Comparison of ENCODE assay signal across 26 cellular contexts in genomic region chr3:177278016-177278415, GRCh38.
DNase-seq lines count a peak whose midpoint lies in the region; ATAC-seq and TF ChIP-seq lines count a peak whose summit lies in the region.
"Had no signal": no experiment of that assay in that cellular context is flagged by ENCODE, and none has a peak within 500 bp of the region (broad histone marks: within the 10 kb centered on the region; RNA-seq: fewer than 3 reads in every experiment).

No MANE protein-coding gene starts in this region.

- no peaks in the 10 kb centered on the region for H3K27me3 Mint-ChIP-seq in activated T-cell treated with anti-CD3 and anti-CD28 coated beads, Interleukin-2, amount 50 U/mL, for 24 hours
- no peaks in the 10 kb centered on the region for H3K27me3 Mint-ChIP-seq in activated T-cell treated with anti-CD3 and anti-CD28 coated beads, Interleukin-2, amount 50 U/mL, for 72 hours (ENCODE audit: low read depth)
- no peaks in the 10 kb centered on the region for H3K27me3 Mint-ChIP-seq in activated B cell treated with CpG ODN at 0.5 μM for 24 hours
- no peaks in the 10 kb centered on the region for H3K27me3 Mint-ChIP-seq in stimulated activated memory B cell treated with anti-CD40 and anti-IgM and Interleukin-4, amounts not matched to agents 10 μg/mL and 1 μg/mL and 100 μg/mL, for 72 hours
- no peaks in the 10 kb centered on the region for H3K27me3 Mint-ChIP-seq in activated CD4-positive, alpha-beta T cell treated with anti-CD3 and anti-CD28 coated beads, Interleukin-2, amount 10 ng/mL, durations not matched to agents 7 days and 5 days

- H4K20me1 ChIP-seq in OCI-LY1 (ENCODE audit: insufficient read depth, low read length) = no peaks in the 10 kb centered on the region

- H3K9ac ChIP-seq in OCI-LY1 (ENCODE audit: low read length) = no peak overlapping the region

- H3K9me3 ChIP-seq in OCI-LY1 (ENCODE audit: low read length) = no peaks in the 10 kb centered on the region
- H3K9me3 ChIP-seq: BE2C, Peyer's patch had no signal

- DNase-seq in activated T-cell treated with anti-CD3 and anti-CD28 coated beads, Interleukin-2, amount 50 U/mL, for 24 hours = peak; percentile 0
- no peak for DNase-seq in activated T-cell treated with anti-CD3 and anti-CD28 coated beads, Interleukin-2, amount 50 U/mL, for 72 hours
- no peak for DNase-seq in activated B cell treated with CpG ODN at 0.5 μM for 24 hours
- no peak for DNase-seq in activated CD4-positive, alpha-beta T cell treated with anti-CD3 and anti-CD28 coated beads, Interleukin-2, amount 10 ng/mL, durations not matched to agents 7 days and 5 days
- no peak for DNase-seq in stimulated activated CD4-positive, alpha-beta T cell treated with anti-CD3 and anti-CD28 coated beads, Interleukin-4, amount 100 ng/mL, for 4 hours
- DNase-seq: 8988T; ACHN; BE2C; Calu3; DMS153; HCEC 1CT; IMR-90; Karpas-422; NCI-H1105; NCI-H146; NCI-H1930; NCI-H446; NCI-H524 treated with DMSO at 0.1 percent for 48 hours; NCI-H774; NK-92 treated with Interleukin-12 subunit alpha and Interleukin-12 subunit beta, amount 100 ng/mL, for 24 hours; Peyer's patch; SHP77 treated with DMSO at 0.1 percent for 48 hours had no signal

- H3K27ac Mint-ChIP-seq in activated T-cell treated with anti-CD3 and anti-CD28 coated beads, Interleukin-2, amount 50 U/mL, for 24 hours = no peak overlapping the region
- no peak overlapping the region for H3K27ac Mint-ChIP-seq in activated T-cell treated with anti-CD3 and anti-CD28 coated beads, Interleukin-2, amount 50 U/mL, for 72 hours
- H3K27ac Mint-ChIP-seq in activated B cell treated with CpG ODN at 0.5 μM for 24 hours = peak overlapping the region; percentile 30
- peak overlapping the region; percentile 6 for H3K27ac Mint-ChIP-seq in stimulated activated memory B cell treated with anti-CD40 and anti-IgM and Interleukin-4, amounts not matched to agents 10 μg/mL and 1 μg/mL and 100 μg/mL, for 72 hours
- no peak overlapping the region for H3K27ac Mint-ChIP-seq in activated CD4-positive, alpha-beta T cell treated with anti-CD3 and anti-CD28 coated beads, Interleukin-2, amount 10 ng/mL, durations not matched to agents 7 days and 5 days

- peak overlapping the region; percentile 65; the same call in 1 of the 2 replicates for H3K4me2 ChIP-seq in OCI-LY1 (ENCODE audit: low read length)

- peak overlapping the region; percentile 5; the same call in 1 of the 2 replicates for H2AFZ ChIP-seq in OCI-LY1 (ENCODE audit: low read length)

- no peaks in the 10 kb centered on the region for H3K79me2 ChIP-seq in OCI-LY1 (ENCODE audit: insufficient read depth, low read length)

- H3K4me3 ChIP-seq in OCI-LY1 (ENCODE audit: low read depth, low read length, poor library complexity, severe bottlenecking) = peak overlapping the region; percentile 34
- H3K4me3 ChIP-seq: Peyer's patch, SK-N-MC had no signal

- ATAC-seq in activated T-cell treated with anti-CD3 and anti-CD28 coated beads, Interleukin-2, amount 50 U/mL, for 72 hours (replicated peaks in 1 of 2) = no peak
- no peak for ATAC-seq in activated B cell treated with CpG ODN at 0.5 μM for 24 hours (ENCODE audit: low read depth)
- no peak for ATAC-seq in stimulated activated memory B cell treated with anti-CD40 and anti-IgM and Interleukin-4, amounts not matched to agents 10 μg/mL and 1 μg/mL and 100 μg/mL, for 72 hours
- ATAC-seq in activated CD4-positive, CD25-positive, alpha-beta regulatory T cell treated with anti-CD3 and anti-CD28 coated beads, Interleukin-2, amount 50 U/mL, for 24 hours = no peak

- no peaks in the 10 kb centered on the region for H3K9me2 ChIP-seq in OCI-LY1 (ENCODE audit: low read depth, low read length)

- peaks cover 52% of the 10 kb centered on the region for H3K4me1 ChIP-seq in OCI-LY1 (ENCODE audit: insufficient read depth, low read length, severe bottlenecking)
- H3K4me1 ChIP-seq: BE2C had no signal

- H3K4me1 Mint-ChIP-seq in activated T-cell treated with anti-CD3 and anti-CD28 coated beads, Interleukin-2, amount 50 U/mL, for 24 hours (ENCODE audit: low read depth) = peaks cover 19% of the 10 kb centered on the region
- H3K4me1 Mint-ChIP-seq in activated T-cell treated with anti-CD3 and anti-CD28 coated beads, Interleukin-2, amount 50 U/mL, for 72 hours (ENCODE audit: low read depth) = peaks cover 20% of the 10 kb centered on the region
- H3K4me1 Mint-ChIP-seq in activated B cell treated with CpG ODN at 0.5 μM for 24 hours = peaks cover 21% of the 10 kb centered on the region
- H3K4me1 Mint-ChIP-seq in stimulated activated memory B cell treated with anti-CD40 and anti-IgM and Interleukin-4, amounts not matched to agents 10 μg/mL and 1 μg/mL and 100 μg/mL, for 72 hours = peaks cover 36% of the 10 kb centered on the region
- H3K4me1 Mint-ChIP-seq in activated CD4-positive, alpha-beta T cell treated with anti-CD3 and anti-CD28 coated beads, Interleukin-2, amount 10 ng/mL, durations not matched to agents 7 days and 5 days = peaks cover 18% of the 10 kb centered on the region

- peaks cover 2% of the 10 kb centered on the region for H3K36me3 Mint-ChIP-seq in activated T-cell treated with anti-CD3 and anti-CD28 coated beads, Interleukin-2, amount 50 U/mL, for 24 hours (ENCODE audit: low read depth)
- H3K36me3 Mint-ChIP-seq in activated T-cell treated with anti-CD3 and anti-CD28 coated beads, Interleukin-2, amount 50 U/mL, for 72 hours (ENCODE audit: insufficient read depth in 2 of 2) = peaks cover 0 to 12% of the 10 kb centered on the region in 2 donors
- H3K36me3 Mint-ChIP-seq in activated B cell treated with CpG ODN at 0.5 μM for 24 hours (ENCODE audit: low read depth) = no peaks in the 10 kb centered on the region
- peaks cover 8% of the 10 kb centered on the region for H3K36me3 Mint-ChIP-seq in stimulated activated memory B cell treated with anti-CD40 and anti-IgM and Interleukin-4, amounts not matched to agents 10 μg/mL and 1 μg/mL and 100 μg/mL, for 72 hours
- peaks cover 11% of the 10 kb centered on the region for H3K36me3 Mint-ChIP-seq in activated CD4-positive, alpha-beta T cell treated with anti-CD3 and anti-CD28 coated beads, Interleukin-2, amount 10 ng/mL, durations not matched to agents 7 days and 5 days (ENCODE audit: low read depth)

- no peak overlapping the region for H3K4me3 Mint-ChIP-seq in activated T-cell treated with anti-CD3 and anti-CD28 coated beads, Interleukin-2, amount 50 U/mL, for 24 hours
- H3K4me3 Mint-ChIP-seq in activated T-cell treated with anti-CD3 and anti-CD28 coated beads, Interleukin-2, amount 50 U/mL, for 72 hours = no peak overlapping the region
- H3K4me3 Mint-ChIP-seq in activated B cell treated with CpG ODN at 0.5 μM for 24 hours = no peak overlapping the region
- H3K4me3 Mint-ChIP-seq in stimulated activated memory B cell treated with anti-CD40 and anti-IgM and Interleukin-4, amounts not matched to agents 10 μg/mL and 1 μg/mL and 100 μg/mL, for 72 hours = no peak overlapping the region
- H3K4me3 Mint-ChIP-seq in activated CD4-positive, alpha-beta T cell treated with anti-CD3 and anti-CD28 coated beads, Interleukin-2, amount 10 ng/mL, durations not matched to agents 7 days and 5 days = no peak overlapping the region

- POLR2A ChIA-PET in activated B cell treated with CpG ODN at 0.5 μM for 24 hours (lab: Charles Lee) = interaction anchor here (0.7 kb wide), 1 partner anchor 223 kb away, joined by 5 read pairs; no protein-coding TSS in a partner anchor
- POLR2A ChIA-PET in activated CD4-positive, alpha-beta T cell treated with anti-CD3 and anti-CD28 coated beads, Interleukin-2, amount 10 ng/mL, durations not matched to agents 7 days and 5 days (lab: Charles Lee) = no interaction called here

- H3K27ac ChIP-seq in OCI-LY1 (ENCODE audit: low read depth, low read length, poor library complexity, severe bottlenecking) = peak overlapping the region; percentile 63
- H3K27ac ChIP-seq: Peyer's patch, SK-N-MC had no signal

- H3F3A ChIP-seq in OCI-LY1 (ENCODE audit: insufficient read depth, low read length) = peaks cover 2% of the 10 kb centered on the region; the same call in 1 of the 2 replicates

- peaks cover 6% of the 10 kb centered on the region for H3K9me3 Mint-ChIP-seq in activated T-cell treated with anti-CD3 and anti-CD28 coated beads, Interleukin-2, amount 50 U/mL, for 24 hours
- H3K9me3 Mint-ChIP-seq in activated T-cell treated with anti-CD3 and anti-CD28 coated beads, Interleukin-2, amount 50 U/mL, for 72 hours = peaks cover 0 to 2% of the 10 kb centered on the region in 2 donors
- no peaks in the 10 kb centered on the region for H3K9me3 Mint-ChIP-seq in activated B cell treated with CpG ODN at 0.5 μM for 24 hours
- peaks cover 3% of the 10 kb centered on the region for H3K9me3 Mint-ChIP-seq in stimulated activated memory B cell treated with anti-CD40 and anti-IgM and Interleukin-4, amounts not matched to agents 10 μg/mL and 1 μg/mL and 100 μg/mL, for 72 hours
- peaks cover 19% of the 10 kb centered on the region for H3K9me3 Mint-ChIP-seq in activated CD4-positive, alpha-beta T cell treated with anti-CD3 and anti-CD28 coated beads, Interleukin-2, amount 10 ng/mL, durations not matched to agents 7 days and 5 days

- no peak for TF ChIP-seq CTCF in OCI-LY1 (IDR thresholded peaks at IDR 0.05; ENCODE audit: low read length)
- TF ChIP-seq CTCF in activated B cell treated with CpG ODN at 0.5 μM for 24 hours (IDR thresholded peaks at IDR 0.05) = no peak

- intact Hi-C loops in activated B cell treated with CpG ODN at 0.5 μM for 24 hours (cut with micrococcal nuclease) = no loop called here

- peaks cover 3% of the 10 kb centered on the region; the same call in 1 of the 2 replicates for H3K36me3 ChIP-seq in OCI-LY1 (ENCODE audit: insufficient read depth, low read length)
- H3K36me3 ChIP-seq: BE2C, Peyer's patch had no signal

- no peaks in the 10 kb centered on the region for H3K27me3 ChIP-seq in OCI-LY1 (ENCODE audit: insufficient read depth, low read length)
- H3K27me3 ChIP-seq: BE2C, Peyer's patch had no signal

- CTCF ChIA-PET in activated B cell treated with CpG ODN at 0.5 μM for 24 hours (lab: Charles Lee) = no interaction called here
- CTCF ChIA-PET in activated CD4-positive, alpha-beta T cell treated with anti-CD3 and anti-CD28 coated beads, Interleukin-2, amount 10 ng/mL, durations not matched to agents 7 days and 5 days (lab: Charles Lee) = interaction anchor here (0.6 to 1.0 kb wide), 2 partner anchors 49 to 79 kb away, joined by 3 to 4 read pairs; no protein-coding TSS in a partner anchor

Comparison
In these comparisons a context has a peak if more than half of its experiments do, and no peak if none do; other contexts are left out.
1. H3K27ac Mint-ChIP-seq: peak in activated B cell treated with CpG ODN at 0.5 μM for 24 hours (single experiment) and stimulated activated memory B cell treated with anti-CD40 and anti-IgM and Interleukin-4, amounts not matched to agents 10 μg/mL and 1 μg/mL and 100 μg/mL, for 72 hours (single experiment); none in activated T-cell treated with anti-CD3 and anti-CD28 coated beads, Interleukin-2, amount 50 U/mL, for 24 hours (single experiment), activated T-cell treated with anti-CD3 and anti-CD28 coated beads, Interleukin-2, amount 50 U/mL, for 72 hours (single experiment) and activated CD4-positive, alpha-beta T cell treated with anti-CD3 and anti-CD28 coated beads, Interleukin-2, amount 10 ng/mL, durations not matched to agents 7 days and 5 days (single experiment).